In genomic region chr2:240589850-240590525, GRCh38 we compare ENCODE assay signal across 8 cellular contexts.
"Had no signal": no experiment of that assay in that cellular context is flagged by ENCODE, and none has a peak within 500 bp of the region (broad histone marks: within the 10 kb centered on the region; RNA-seq: fewer than 3 reads in every experiment).

No MANE protein-coding gene starts in this region.

- ATAC-seq: T-cell had no signal

- H3K27ac Mint-ChIP-seq: activated naive CD4-positive, alpha-beta T cell treated with anti-CD3 and anti-CD28 coated beads, Interleukin-2, amount 10 ng/mL, durations not matched to agents 7 days and 5 days; mesothelial cell of epicardium; T-cell had no signal

- H3K9me3 Mint-ChIP-seq: activated naive CD4-positive, alpha-beta T cell treated with anti-CD3 and anti-CD28 coated beads, Interleukin-2, amount 10 ng/mL, durations not matched to agents 7 days and 5 days; mesothelial cell of epicardium; T-cell had no signal

- H3K27me3 Mint-ChIP-seq: activated naive CD4-positive, alpha-beta T cell treated with anti-CD3 and anti-CD28 coated beads, Interleukin-2, amount 10 ng/mL, durations not matched to agents 7 days and 5 days; T-cell had no signal

- DNase-seq: activated naive CD4-positive, alpha-beta T cell treated with anti-CD3 and anti-CD28 coated beads, Interleukin-2, amount 10 ng/mL, durations not matched to agents 7 days and 5 days; stimulated activated CD4-positive, alpha-beta T cell treated with anti-CD3 and anti-CD28 coated beads, Interleukin-1b, Interleukin-23, amount 100 ng/mL, for 48 hours; T-cell; T-helper 9 cell had no signal

- H3K27ac ChIP-seq: parathyroid adenoma, SK-N-MC had no signal

- H3K9ac ChIP-seq: parathyroid adenoma had no signal

- FAIRE-seq: islet of Langerhans had no signal

- H3K4me3 Mint-ChIP-seq: activated naive CD4-positive, alpha-beta T cell treated with anti-CD3 and anti-CD28 coated beads, Interleukin-2, amount 10 ng/mL, durations not matched to agents 7 days and 5 days; mesothelial cell of epicardium had no signal
